Comparison of ENCODE assay signal across 8 cellular contexts in the genomic region with DNA sequence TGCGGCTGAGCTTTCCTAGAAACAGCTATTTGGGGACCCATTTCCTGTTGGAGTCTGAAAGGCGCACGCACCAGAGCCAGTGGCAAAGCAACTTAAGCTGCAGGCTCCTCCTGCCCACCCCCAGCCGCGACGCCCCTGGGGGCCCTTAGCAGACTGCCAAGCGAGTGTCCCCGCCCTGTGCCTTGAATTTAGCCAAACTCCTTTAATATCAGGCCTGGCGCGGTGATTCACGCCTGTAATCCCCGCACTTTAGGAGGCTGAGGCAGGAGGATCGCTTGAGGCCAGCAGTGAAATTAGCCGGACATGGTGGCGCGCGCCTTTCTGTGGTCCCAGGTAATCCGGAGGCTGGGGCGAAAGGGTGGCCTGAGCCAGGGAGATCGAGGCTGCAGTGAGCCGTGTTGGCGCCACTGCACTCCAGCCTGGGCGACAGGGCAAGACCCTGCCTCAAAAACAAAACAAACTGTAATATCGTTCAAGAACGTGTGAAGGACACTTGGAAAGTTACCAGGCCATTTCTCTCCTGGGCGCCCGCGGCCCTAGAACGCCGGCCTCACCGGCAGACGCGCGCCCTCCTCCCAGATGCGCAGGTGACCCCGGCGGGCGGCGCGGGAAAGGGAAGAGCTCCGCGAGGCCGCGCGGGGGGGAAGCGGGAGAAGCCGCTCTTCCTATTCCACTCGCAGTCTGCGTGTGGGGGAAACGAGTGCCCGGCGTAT. TPM values are rescaled to one million over a fixed set of nuclear protein-coding genes. Genes with fewer than 3 reads are reported as not detected.
A peak's percentile ranks its signal among the peaks of the same experiment; 100 is the strongest.
DNase-seq lines count a peak whose midpoint lies in the region; ATAC-seq and TF ChIP-seq lines count a peak whose summit lies in the region.

No MANE protein-coding gene starts in this region.

- H3K27me3 ChIP-seq in CD4-positive, CD25-positive, alpha-beta regulatory T cell (ENCODE audit: control insufficient read depth, insufficient read depth, low read length), result peaks cover 13% of the 10 kb centered on the region
- H3K27me3 ChIP-seq in gastrocnemius medialis, result peaks cover 4 to 32% (median 16%) of the 10 kb centered on the region in 3 donors

- H3K27me3 Mint-ChIP-seq in CD4-positive, CD25-positive, alpha-beta regulatory T cell, result peaks cover 58% of the 10 kb centered on the region
- H3K27me3 Mint-ChIP-seq in activated T-helper 2 cell treated with anti-CD3 and anti-CD28 coated beads, Interferon-gamma antibody, Interleukin-2, Interleukin-4, amounts not matched to agents 10 μg/mL and 5 μg/mL and 100 μg/mL, durations not matched to agents 14 hours and 24 hours and 36 hours (ENCODE audit: low read depth), result peaks cover 25% of the 10 kb centered on the region

- no peaks in the 10 kb centered on the region for H3K36me3 ChIP-seq in CD4-positive, CD25-positive, alpha-beta regulatory T cell (ENCODE audit: control insufficient read depth, insufficient read depth, low read length)
- no peaks in the 10 kb centered on the region for H3K36me3 ChIP-seq in gastrocnemius medialis

- H3K36me3 Mint-ChIP-seq in CD4-positive, CD25-positive, alpha-beta regulatory T cell, result no peaks in the 10 kb centered on the region
- peaks cover 3% of the 10 kb centered on the region for H3K36me3 Mint-ChIP-seq in activated T-helper 2 cell treated with anti-CD3 and anti-CD28 coated beads, Interferon-gamma antibody, Interleukin-2, Interleukin-4, amounts not matched to agents 10 μg/mL and 5 μg/mL and 100 μg/mL, durations not matched to agents 14 hours and 24 hours and 36 hours (ENCODE audit: low read depth)

- TF ChIP-seq POLR2A in gastrocnemius medialis (IDR thresholded peaks at IDR 0.05), result no peak

- H3K4me3 Mint-ChIP-seq in CD4-positive, CD25-positive, alpha-beta regulatory T cell, result peak overlapping the region; percentile 48 to 87 (median 83)
- H3K4me3 Mint-ChIP-seq in activated T-helper 2 cell treated with anti-CD3 and anti-CD28 coated beads, Interferon-gamma antibody, Interleukin-2, Interleukin-4, amounts not matched to agents 10 μg/mL and 5 μg/mL and 100 μg/mL, durations not matched to agents 14 hours and 24 hours and 36 hours (ENCODE audit: low read depth), result peak overlapping the region; percentile 76

- peak in 1 of 3 donors; percentile 49 for DNase-seq in CD4-positive, CD25-positive, alpha-beta regulatory T cell
- no peak for DNase-seq in activated T-helper 2 cell treated with anti-CD3 and anti-CD28 coated beads, Interferon-gamma antibody, Interleukin-2, Interleukin-4, amounts not matched to agents 10 μg/mL and 5 μg/mL and 100 μg/mL, durations not matched to agents 14 hours and 24 hours and 36 hours (ENCODE audit: low spot score)
- peak; percentile 55 for DNase-seq in left ventricle myocardium superior
- no peak for DNase-seq in gastrocnemius medialis
- no peak for DNase-seq in NCI-H2196 treated with DMSO at 0.1 percent for 48 hours (lab: John Stamatoyannopoulos, UW; ENCODE audit: unreplicated experiment)
- no peak for DNase-seq in activated CD4-positive, alpha-beta T cell treated with anti-CD3 and anti-CD28 coated beads for 48 hours

- peak overlapping the region; percentile 72 for H3K4me3 ChIP-seq in CD4-positive, CD25-positive, alpha-beta regulatory T cell (ENCODE audit: low read depth, low read length)
- H3K4me3 ChIP-seq in gastrocnemius medialis, result peak overlapping the region; percentile 57 to 67 (median 61)

- intact Hi-C loops in activated T-helper 2 cell treated with anti-CD3 and anti-CD28 coated beads, Interferon-gamma antibody, Interleukin-2, Interleukin-4, amounts not matched to agents 10 μg/mL and 5 μg/mL and 100 μg/mL, durations not matched to agents 14 hours and 24 hours and 36 hours (cut with micrococcal nuclease), result loop anchor here (5.0 kb wide), 1 partner anchor 113 kb away; no protein-coding TSS in a partner anchor
- intact Hi-C loops in left ventricle myocardium superior (cut with micrococcal nuclease), result no loop called here
- intact Hi-C loops in gastrocnemius medialis (cut with DNase I; ENCODE audit: low total_unique reads), result loop anchor here (10.0 kb wide), 1 partner anchor 70 kb away; no protein-coding TSS in a partner anchor

- H3K27ac ChIP-seq in CD4-positive, CD25-positive, alpha-beta regulatory T cell (ENCODE audit: insufficient read depth, low read length, poor library complexity, severe bottlenecking), result no peak overlapping the region
- peak overlapping the region in 1 of 4 donors; percentile 53 for H3K27ac ChIP-seq in gastrocnemius medialis

- no peak for ATAC-seq in CD4-positive, CD25-positive, alpha-beta regulatory T cell (ENCODE audit: low read depth in 2 of 2)
- peak; percentile 16 for ATAC-seq in HG02763 (IDR thresholded peaks at IDR 0.05; ENCODE audit: unreplicated experiment)
- peak; percentile 45 for ATAC-seq in left ventricle myocardium superior
- ATAC-seq in gastrocnemius medialis, result peak; percentile 30 to 36
- ATAC-seq in GM21447 (IDR thresholded peaks at IDR 0.05; ENCODE audit: unreplicated experiment), result no peak

- no peak for TF ChIP-seq CTCF in gastrocnemius medialis (IDR thresholded peaks at IDR 0.05 in 4 of 5, conservative IDR thresholded peaks at IDR 0.05 in 1 of 5)

- in situ Hi-C loops in gastrocnemius medialis (cut with MboI; ENCODE audit: low sequenced_read_pairs in 4 of 4), result no loop called here

- no peaks in the 10 kb centered on the region for H3K9me3 ChIP-seq in CD4-positive, CD25-positive, alpha-beta regulatory T cell (ENCODE audit: control insufficient read depth in 2 of 2, low read length in 2 of 2)
- no peaks in the 10 kb centered on the region for H3K9me3 ChIP-seq in gastrocnemius medialis

- peaks cover 25% of the 10 kb centered on the region for H3K4me1 ChIP-seq in CD4-positive, CD25-positive, alpha-beta regulatory T cell (ENCODE audit: control insufficient read depth, insufficient read depth, low read length, poor library complexity, severe bottlenecking)
- H3K4me1 ChIP-seq in gastrocnemius medialis, result peaks cover 0 to 6% of the 10 kb centered on the region in 2 donors

- peaks cover 15 to 50% (median 29%) of the 10 kb centered on the region in 4 donors for H3K4me1 Mint-ChIP-seq in CD4-positive, CD25-positive, alpha-beta regulatory T cell
- H3K4me1 Mint-ChIP-seq in activated T-helper 2 cell treated with anti-CD3 and anti-CD28 coated beads, Interferon-gamma antibody, Interleukin-2, Interleukin-4, amounts not matched to agents 10 μg/mL and 5 μg/mL and 100 μg/mL, durations not matched to agents 14 hours and 24 hours and 36 hours (ENCODE audit: low read depth), result peaks cover 41% of the 10 kb centered on the region

- H3K27ac Mint-ChIP-seq in CD4-positive, CD25-positive, alpha-beta regulatory T cell, result peak overlapping the region; percentile 28 to 68 (median 60)
- H3K27ac Mint-ChIP-seq in activated T-helper 2 cell treated with anti-CD3 and anti-CD28 coated beads, Interferon-gamma antibody, Interleukin-2, Interleukin-4, amounts not matched to agents 10 μg/mL and 5 μg/mL and 100 μg/mL, durations not matched to agents 14 hours and 24 hours and 36 hours, result no peak overlapping the region

- peaks cover 0 to 3% (median 0%) of the 10 kb centered on the region in 7 donors for H3K9me3 Mint-ChIP-seq in CD4-positive, CD25-positive, alpha-beta regulatory T cell
- H3K9me3 Mint-ChIP-seq in activated T-helper 2 cell treated with anti-CD3 and anti-CD28 coated beads, Interferon-gamma antibody, Interleukin-2, Interleukin-4, amounts not matched to agents 10 μg/mL and 5 μg/mL and 100 μg/mL, durations not matched to agents 14 hours and 24 hours and 36 hours, result no peaks in the 10 kb centered on the region

RNA-seq across cellular contexts. Expression of a gene that starts 1.0 kb away (rescaled TPM):
- 6.8 TPM for total RNA-seq in CD4-positive, CD25-positive, alpha-beta regulatory T cell
- 1 to 10 TPM; 2.1 to 2.8 (median 2.7) TPM for polyA plus RNA-seq in CD4-positive, CD25-positive, alpha-beta regulatory T cell
- 2.8 and 3.3 TPM in 2 replicates for total RNA-seq in activated T-helper 2 cell treated with anti-CD3 and anti-CD28 coated beads, Interferon-gamma antibody, Interleukin-2, Interleukin-4, amounts not matched to agents 10 μg/mL and 5 μg/mL and 100 μg/mL, durations not matched to agents 14 hours and 24 hours and 36 hours
- total RNA-seq in left ventricle myocardium superior (7.2 TPM), gastrocnemius medialis (1 to 10 TPM; 2.4 to 4.2 (median 3.8) TPM)

Comparison
In these comparisons a context has a peak if more than half of its experiments do, and no peak if none do; other contexts are left out.
1. ATAC-seq: peak in HG02763 (single experiment), left ventricle myocardium superior (single experiment) and gastrocnemius medialis (2 of 2); none in CD4-positive, CD25-positive, alpha-beta regulatory T cell (0 of 2) and GM21447 (single experiment).